Comparison of ENCODE assay signal across 16 cellular contexts in the genomic region with DNA sequence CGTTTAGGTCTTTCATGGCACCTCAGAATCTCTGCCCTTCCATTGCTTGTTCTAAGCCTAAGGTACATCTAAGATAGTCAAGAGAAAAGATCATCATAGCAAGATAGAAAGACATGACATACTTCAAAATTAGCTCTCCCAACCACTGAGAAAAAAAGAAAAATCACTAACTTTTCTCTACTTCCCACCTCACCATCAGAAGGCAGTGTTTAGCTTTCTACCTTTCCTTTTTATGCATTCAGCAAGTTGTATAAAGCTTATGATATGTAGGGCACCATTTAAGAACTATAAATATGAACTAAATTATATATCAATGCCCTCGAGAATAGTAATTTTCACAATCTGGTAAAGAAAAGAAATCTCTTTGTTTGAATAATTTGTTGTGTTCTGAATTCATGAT.
"Had no signal": no experiment of that assay in that cellular context is flagged by ENCODE, and none has a peak within 500 bp of the region (broad histone marks: within the 10 kb centered on the region; RNA-seq: fewer than 3 reads in every experiment).

No MANE protein-coding gene starts in this region.

- H3K9me3 ChIP-seq: body of pancreas, esophagus muscularis mucosa, heart right ventricle, ovary, upper lobe of right lung had no signal

- DNase-seq: activated CD4-positive, alpha-beta T cell treated with anti-CD3 and anti-CD28 coated beads, Interleukin-2, amount 50 U/mL, for 4 hours; activated CD4-positive, CD25-positive, alpha-beta regulatory T cell treated with anti-CD3 and anti-CD28 coated beads, Interleukin-2, amount 50 U/mL, for 72 hours; activated naive CD4-positive, alpha-beta T cell treated with anti-CD3 and anti-CD28 coated beads, Interleukin-2, amount 50 U/mL, for 16 hours; activated T-cell treated with anti-CD3 and anti-CD28 coated beads, Interleukin-2, amount 50 U/mL, for 1 hour; body of pancreas; dermis blood vessel endothelial cell; foreskin fibroblast; heart right ventricle; kidney; mesendoderm; ovary; stimulated activated CD4-positive, alpha-beta T cell treated with anti-CD3 and anti-CD28 coated beads, Interleukin-2, amount 100 ng/mL, for 48 hours; stimulated activated naive CD4-positive, alpha-beta T cell treated with Interleukin-2 at 50 U/mL for 16 hours; upper lobe of right lung had no signal

- H3K4me1 ChIP-seq: body of pancreas, esophagus muscularis mucosa, heart right ventricle, upper lobe of right lung had no signal

- H3K4me3 Mint-ChIP-seq: central memory CD8-positive, alpha-beta T cell had no signal

- H3K27me3 ChIP-seq: body of pancreas, esophagus muscularis mucosa, heart right ventricle, ovary, upper lobe of right lung had no signal

- FAIRE-seq: kidney had no signal

- H3K27me3 Mint-ChIP-seq: central memory CD8-positive, alpha-beta T cell had no signal

- H3K4me1 Mint-ChIP-seq: central memory CD8-positive, alpha-beta T cell had no signal

- H3K4me3 ChIP-seq: body of pancreas, esophagus muscularis mucosa, heart right ventricle, ovary, upper lobe of right lung had no signal

- ATAC-seq: body of pancreas, heart right ventricle, upper lobe of right lung had no signal

- H3K27ac ChIP-seq: body of pancreas, esophagus muscularis mucosa, heart right ventricle, ovary, upper lobe of right lung had no signal

- H3K36me3 ChIP-seq: esophagus muscularis mucosa, heart right ventricle, ovary, upper lobe of right lung had no signal
